In genomic region chr20:4722571-4722970, GRCh38 we compare ENCODE assay signal across 30 cellular contexts. TPM values are rescaled to one million over a fixed set of nuclear protein-coding genes. Genes with fewer than 3 reads are reported as not detected.
"Had no signal": no experiment of that assay in that cellular context is flagged by ENCODE, and none has a peak within 500 bp of the region (broad histone marks: within the 10 kb centered on the region; RNA-seq: fewer than 3 reads in every experiment).

No MANE protein-coding gene starts in this region.

- H3K4me3 Mint-ChIP-seq: activated B cell treated with CpG ODN at 0.5 μM for 24 hours; activated CD4-positive, alpha-beta T cell treated with anti-CD3 and anti-CD28 coated beads, Interleukin-2, amount 10 ng/mL, durations not matched to agents 24 days and 14 days; activated CD8-positive, alpha-beta memory T cell treated with anti-CD3 and anti-CD28 coated beads, Interleukin-2, amount 10 ng/mL, durations not matched to agents 7 days and 5 days; activated naive CD8-positive, alpha-beta T cell treated with anti-CD3 and anti-CD28 coated beads, Interleukin-2, amount 50 U/mL, for 24 hours; activated T-cell treated with anti-CD3 and anti-CD28 coated beads, Interleukin-2, amount 50 U/mL, for 4 hours; central memory CD8-positive, alpha-beta T cell had no signal

- H3K27ac Mint-ChIP-seq: activated B cell treated with CpG ODN at 0.5 μM for 24 hours; activated CD4-positive, alpha-beta T cell treated with anti-CD3 and anti-CD28 coated beads, Interleukin-2, amount 10 ng/mL, durations not matched to agents 24 days and 14 days; activated CD8-positive, alpha-beta memory T cell treated with anti-CD3 and anti-CD28 coated beads, Interleukin-2, amount 10 ng/mL, durations not matched to agents 7 days and 5 days; activated naive CD4-positive, alpha-beta T cell treated with anti-CD3 and anti-CD28 coated beads, Interleukin-2, amount 50 U/mL, for 72 hours; activated naive CD8-positive, alpha-beta T cell treated with anti-CD3 and anti-CD28 coated beads, Interleukin-2, amount 50 U/mL, for 24 hours had no signal

- DNase-seq: activated B cell treated with CpG ODN at 0.5 μM for 24 hours; activated CD4-positive, alpha-beta T cell treated with anti-CD3 and anti-CD28 coated beads for 1 hour; activated CD4-positive, alpha-beta T cell treated with anti-CD3 and anti-CD28 coated beads, Interleukin-2, amount 10 ng/mL, durations not matched to agents 24 days and 14 days; activated CD4-positive, alpha-beta T cell treated with anti-CD3 and anti-CD28 coated beads, Interleukin-2, amount 50 U/mL, for 48 hours; activated CD8-positive, alpha-beta memory T cell treated with anti-CD3 and anti-CD28 coated beads, Interleukin-2, amount 10 ng/mL, durations not matched to agents 7 days and 5 days; activated effector memory CD4-positive, alpha-beta T cell treated with anti-CD3 and anti-CD28 coated beads, Interleukin-2, amount 50 U/mL, for 16 hours; activated naive CD4-positive, alpha-beta T cell treated with Interleukin-2 at 50 U/mL for 16 hours; activated naive CD8-positive, alpha-beta T cell treated with anti-CD3 and anti-CD28 coated beads, Interleukin-2, amount 50 U/mL, for 24 hours; activated T-cell treated with anti-CD3 and anti-CD28 coated beads, Interleukin-2, amount 50 U/mL, for 4 hours; amniotic stem cell; body of pancreas; KG1; NCI-H1048; NCI-H146; NCI-H1930; NCI-H2171; NCI-H226; NCI-H510A; NCI-H526 treated with DMSO at 0.1 percent for 48 hours; Peyer's patch; Right ventricle myocardium superior; SW 1271 had no signal

- H3K27me3 Mint-ChIP-seq: activated B cell treated with CpG ODN at 0.5 μM for 24 hours; activated CD8-positive, alpha-beta memory T cell treated with anti-CD3 and anti-CD28 coated beads, Interleukin-2, amount 10 ng/mL, durations not matched to agents 7 days and 5 days; activated naive CD8-positive, alpha-beta T cell treated with anti-CD3 and anti-CD28 coated beads, Interleukin-2, amount 50 U/mL, for 24 hours; central memory CD8-positive, alpha-beta T cell had no signal

- H3K36me3 Mint-ChIP-seq: activated CD8-positive, alpha-beta memory T cell treated with anti-CD3 and anti-CD28 coated beads, Interleukin-2, amount 10 ng/mL, durations not matched to agents 7 days and 5 days; activated naive CD4-positive, alpha-beta T cell treated with anti-CD3 and anti-CD28 coated beads, Interleukin-2, amount 50 U/mL, for 72 hours had no signal

- ATAC-seq: activated CD8-positive, alpha-beta memory T cell treated with anti-CD3 and anti-CD28 coated beads, Interleukin-2, amount 10 ng/mL, durations not matched to agents 7 days and 5 days; activated naive CD4-positive, alpha-beta T cell treated with anti-CD3 and anti-CD28 coated beads, Interleukin-2, amount 50 U/mL, for 72 hours; activated naive CD8-positive, alpha-beta T cell treated with anti-CD3 and anti-CD28 coated beads, Interleukin-2, amount 50 U/mL, for 24 hours; activated T-cell treated with anti-CD3 and anti-CD28 coated beads, Interleukin-2, amount 50 U/mL, for 4 hours; body of pancreas; SK-N-SH treated with all-trans-retinoic acid at 6 μM for 48 hours had no signal

- H3K9me3 Mint-ChIP-seq: activated B cell treated with CpG ODN at 0.5 μM for 24 hours; activated CD4-positive, alpha-beta T cell treated with anti-CD3 and anti-CD28 coated beads, Interleukin-2, amount 10 ng/mL, durations not matched to agents 24 days and 14 days; activated naive CD4-positive, alpha-beta T cell treated with anti-CD3 and anti-CD28 coated beads, Interleukin-2, amount 50 U/mL, for 72 hours; activated naive CD8-positive, alpha-beta T cell treated with anti-CD3 and anti-CD28 coated beads, Interleukin-2, amount 50 U/mL, for 24 hours; activated T-cell treated with anti-CD3 and anti-CD28 coated beads, Interleukin-2, amount 50 U/mL, for 4 hours; central memory CD8-positive, alpha-beta T cell had no signal

RNA-seq across cellular contexts. Expression of gene PRND, which starts 0.9 kb away (rescaled TPM):
- total RNA-seq: activated B cell treated with CpG ODN at 0.5 μM for 24 hours; activated CD4-positive, alpha-beta T cell treated with anti-CD3 and anti-CD28 coated beads, Interleukin-2, amount 10 ng/mL, durations not matched to agents 24 days and 14 days; activated CD8-positive, alpha-beta memory T cell treated with anti-CD3 and anti-CD28 coated beads, Interleukin-2, amount 10 ng/mL, durations not matched to agents 7 days and 5 days; activated naive CD4-positive, alpha-beta T cell treated with anti-CD3 and anti-CD28 coated beads, Interleukin-2, amount 50 U/mL, for 72 hours; activated T-cell treated with anti-CD3 and anti-CD28 coated beads, Interleukin-2, amount 50 U/mL, for 4 hours; ascending aorta; body of pancreas; LHCN-M2; M059J; Peyer's patch; Right ventricle myocardium superior; SJSA1; T-helper 1 cell treated with Interleukin-12 subunit alpha and Interleukin-12 subunit beta and Interleukin-4 antibody, amounts not matched to agents 30 ng/mL and 1 ng/mL, for 36 hours had no signal
